1 cellular context compared by ENCODE assay signal in genomic region chr19:33777753-33778088, GRCh38.
A peak's percentile ranks its signal among the peaks of the same experiment; 100 is the strongest.
TF ChIP-seq lines count a peak whose summit lies in the region.

No MANE protein-coding gene starts in this region.

TF ChIP-seq in H1, 55 proteins besides CTCF, POLR2A, EP300 and RAD21:
- TF ChIP-seq KDM1A (IDR thresholded peaks at IDR 0.05; ENCODE audit: borderline replicate concordance, low read length): peak; percentile 33; the same call in 1 of the 2 replicates
- no peak for TF ChIP-seq E2F6 (IDR thresholded peaks at IDR 0.05)
TF ChIP-seq in H1: peak in this region for 1.
